ENCODE assay signal across 14 cellular contexts in the genomic region with DNA sequence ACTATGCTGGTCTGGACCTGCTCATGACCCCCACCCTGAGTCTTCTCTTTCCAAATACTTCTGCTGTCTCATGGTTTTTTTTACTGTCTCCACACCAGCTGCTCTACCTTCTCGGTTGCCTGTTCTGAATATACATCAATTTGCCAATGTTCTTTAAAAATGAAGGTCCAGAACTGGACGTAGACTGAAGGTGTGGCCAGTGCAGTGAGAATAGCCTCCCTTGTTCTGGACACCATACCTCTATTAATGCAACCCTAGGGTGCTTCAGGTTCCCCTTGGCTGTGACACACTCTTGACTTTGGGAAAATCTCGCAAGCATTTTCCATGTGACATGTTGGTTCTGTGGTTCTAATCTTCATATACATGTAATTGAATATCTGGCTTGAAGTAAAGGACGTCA. TPM values are rescaled to one million over a fixed set of nuclear protein-coding genes. Genes with fewer than 3 reads are reported as not detected.
DNase-seq lines count a peak whose midpoint lies in the region; TF ChIP-seq lines count a peak whose summit lies in the region.
"Had no signal": no experiment of that assay in that cellular context is flagged by ENCODE, and none has a peak within 500 bp of the region (broad histone marks: within the 10 kb centered on the region; RNA-seq: fewer than 3 reads in every experiment).

No MANE protein-coding gene starts in this region.

- intact Hi-C loops in activated T-helper 1 cell treated with anti-CD3 and anti-CD28 coated beads, Interleukin-12 subunit alpha, Interleukin-12 subunit beta, Interleukin-2, Interleukin-4 antibody, amounts not matched to agents 30 ng/mL and 10 ng/mL and 1 ng/mL, durations not matched to agents 14 hours and 24 hours and 36 hours (cut with micrococcal nuclease) = loop anchor here (1.0 kb wide), 3 partner anchors 9 to 19 kb away; no protein-coding TSS in a partner anchor
- intact Hi-C loops in dendritic cell treated with granulocyte-macrophage colony-stimulating factor and Interleukin-4, amounts not matched to agents 40 ng/mL and 50 ng/mL, for 4 days (cut with micrococcal nuclease) = no loop called here

- H3K27ac ChIP-seq in RWPE1 = no peak overlapping the region
- H3K27ac ChIP-seq: A549, C4-2B, GM23248 had no signal

- peaks cover 9% of the 10 kb centered on the region; the same call in 1 of the 2 replicates for H3K9me3 ChIP-seq in MG63
- H3K9me3 ChIP-seq: BE2C had no signal

- DNase-seq in activated CD8-positive, alpha-beta memory T cell treated with anti-CD3 and anti-CD28 coated beads for 24 hours = peak; percentile 33
- DNase-seq in activated CD8-positive, alpha-beta memory T cell treated with anti-CD3 and anti-CD28 coated beads, Interleukin-2, amount 50 U/mL, for 4 hours = no peak
- DNase-seq in activated T-helper 1 cell treated with anti-CD3 and anti-CD28 coated beads, Interleukin-12 subunit alpha, Interleukin-12 subunit beta, Interleukin-2, Interleukin-4 antibody, amounts not matched to agents 30 ng/mL and 10 ng/mL and 1 ng/mL, durations not matched to agents 14 hours and 24 hours and 36 hours (ENCODE audit: low spot score) = no peak
- no peak for DNase-seq in MG63
- DNase-seq in RWPE1 (ENCODE audit: low spot score) = no peak
- DNase-seq: BE2C; CD4-positive, alpha-beta memory T cell; DMS79; GM23248 had no signal

- POLR2A ChIA-PET in RWPE1 (lab: Yijun Ruan, JAX; ENCODE audit: low non-redundant PET) = no interaction called here

- no peak for TF ChIP-seq CTCF in RWPE1 (conservative IDR thresholded peaks at IDR 0.05; ENCODE audit: low read depth)

- peaks cover 13% of the 10 kb centered on the region for H3K36me3 Mint-ChIP-seq in activated T-helper 1 cell treated with anti-CD3 and anti-CD28 coated beads, Interleukin-12 subunit alpha, Interleukin-12 subunit beta, Interleukin-2, Interleukin-4 antibody, amounts not matched to agents 30 ng/mL and 10 ng/mL and 1 ng/mL, durations not matched to agents 14 hours and 24 hours and 36 hours (ENCODE audit: low read depth)
- peaks cover 12% of the 10 kb centered on the region for H3K36me3 Mint-ChIP-seq in dendritic cell treated with granulocyte-macrophage colony-stimulating factor and Interleukin-4, amounts not matched to agents 40 ng/mL and 50 ng/mL, for 4 days (ENCODE audit: low read depth)

- no peak overlapping the region for H3K4me3 ChIP-seq in MG63
- H3K4me3 ChIP-seq: A549, GM12878, GM23248 had no signal

- no peaks in the 10 kb centered on the region for H3K27me3 Mint-ChIP-seq in activated T-helper 1 cell treated with anti-CD3 and anti-CD28 coated beads, Interleukin-12 subunit alpha, Interleukin-12 subunit beta, Interleukin-2, Interleukin-4 antibody, amounts not matched to agents 30 ng/mL and 10 ng/mL and 1 ng/mL, durations not matched to agents 14 hours and 24 hours and 36 hours (ENCODE audit: insufficient read depth)
- H3K27me3 Mint-ChIP-seq in dendritic cell treated with granulocyte-macrophage colony-stimulating factor and Interleukin-4, amounts not matched to agents 40 ng/mL and 50 ng/mL, for 4 days = no peaks in the 10 kb centered on the region

- H3K36me3 ChIP-seq in MG63 = no peaks in the 10 kb centered on the region
- H3K36me3 ChIP-seq: BE2C had no signal

- H3K9me3 Mint-ChIP-seq in activated T-helper 1 cell treated with anti-CD3 and anti-CD28 coated beads, Interleukin-12 subunit alpha, Interleukin-12 subunit beta, Interleukin-2, Interleukin-4 antibody, amounts not matched to agents 30 ng/mL and 10 ng/mL and 1 ng/mL, durations not matched to agents 14 hours and 24 hours and 36 hours = peaks cover 44% of the 10 kb centered on the region
- H3K9me3 Mint-ChIP-seq in dendritic cell treated with granulocyte-macrophage colony-stimulating factor and Interleukin-4, amounts not matched to agents 40 ng/mL and 50 ng/mL, for 4 days = peaks cover 12% of the 10 kb centered on the region

- peaks cover 57% of the 10 kb centered on the region for H3K4me1 Mint-ChIP-seq in activated T-helper 1 cell treated with anti-CD3 and anti-CD28 coated beads, Interleukin-12 subunit alpha, Interleukin-12 subunit beta, Interleukin-2, Interleukin-4 antibody, amounts not matched to agents 30 ng/mL and 10 ng/mL and 1 ng/mL, durations not matched to agents 14 hours and 24 hours and 36 hours (ENCODE audit: low read depth)
- H3K4me1 Mint-ChIP-seq in dendritic cell treated with granulocyte-macrophage colony-stimulating factor and Interleukin-4, amounts not matched to agents 40 ng/mL and 50 ng/mL, for 4 days (ENCODE audit: low read depth) = peaks cover 78% of the 10 kb centered on the region

- no peak overlapping the region for H3K4me3 Mint-ChIP-seq in activated T-helper 1 cell treated with anti-CD3 and anti-CD28 coated beads, Interleukin-12 subunit alpha, Interleukin-12 subunit beta, Interleukin-2, Interleukin-4 antibody, amounts not matched to agents 30 ng/mL and 10 ng/mL and 1 ng/mL, durations not matched to agents 14 hours and 24 hours and 36 hours
- H3K4me3 Mint-ChIP-seq in dendritic cell treated with granulocyte-macrophage colony-stimulating factor and Interleukin-4, amounts not matched to agents 40 ng/mL and 50 ng/mL, for 4 days = no peak overlapping the region
- H3K4me3 Mint-ChIP-seq: CD4-positive, alpha-beta memory T cell had no signal

- H3K27me3 ChIP-seq in MG63 = no peaks in the 10 kb centered on the region
- H3K27me3 ChIP-seq: BE2C had no signal

- H3K27ac Mint-ChIP-seq in activated T-helper 1 cell treated with anti-CD3 and anti-CD28 coated beads, Interleukin-12 subunit alpha, Interleukin-12 subunit beta, Interleukin-2, Interleukin-4 antibody, amounts not matched to agents 30 ng/mL and 10 ng/mL and 1 ng/mL, durations not matched to agents 14 hours and 24 hours and 36 hours = peak overlapping the region; percentile 4
- peak overlapping the region; percentile 60 for H3K27ac Mint-ChIP-seq in dendritic cell treated with granulocyte-macrophage colony-stimulating factor and Interleukin-4, amounts not matched to agents 40 ng/mL and 50 ng/mL, for 4 days

- CTCF ChIA-PET in RWPE1 (lab: Yijun Ruan, JAX) = no interaction called here

RNA-seq across cellular contexts. Expression of a gene that starts 15.3 kb away (rescaled TPM):
- 101 and 104 TPM in 2 replicates for total RNA-seq in activated T-helper 1 cell treated with anti-CD3 and anti-CD28 coated beads, Interleukin-12 subunit alpha, Interleukin-12 subunit beta, Interleukin-2, Interleukin-4 antibody, amounts not matched to agents 30 ng/mL and 10 ng/mL and 1 ng/mL, durations not matched to agents 14 hours and 24 hours and 36 hours
- total RNA-seq in MG63 (2014; rRNA removed; shearing (Covaris generic); ENCODE audit: low replicate concordance) = 0.33 and 0.44 TPM in 2 replicates
- total RNA-seq: G401 had no signal

Comparison
In these comparisons a context has a peak if more than half of its experiments do, and no peak if none do; other contexts are left out.
1. RNA of a gene that starts 15.3 kb away (total RNA-seq): 101 to 104 TPM in activated T-helper 1 cell treated with anti-CD3 and anti-CD28 coated beads, Interleukin-12 subunit alpha, Interleukin-12 subunit beta, Interleukin-2, Interleukin-4 antibody, amounts not matched to agents 30 ng/mL and 10 ng/mL and 1 ng/mL, durations not matched to agents 14 hours and 24 hours and 36 hours; 0.33 to 0.44 TPM in MG63; every median in the first group is over 10 times any median in the second.